ENCODE assay signal across 11 cellular contexts in the genomic region with DNA sequence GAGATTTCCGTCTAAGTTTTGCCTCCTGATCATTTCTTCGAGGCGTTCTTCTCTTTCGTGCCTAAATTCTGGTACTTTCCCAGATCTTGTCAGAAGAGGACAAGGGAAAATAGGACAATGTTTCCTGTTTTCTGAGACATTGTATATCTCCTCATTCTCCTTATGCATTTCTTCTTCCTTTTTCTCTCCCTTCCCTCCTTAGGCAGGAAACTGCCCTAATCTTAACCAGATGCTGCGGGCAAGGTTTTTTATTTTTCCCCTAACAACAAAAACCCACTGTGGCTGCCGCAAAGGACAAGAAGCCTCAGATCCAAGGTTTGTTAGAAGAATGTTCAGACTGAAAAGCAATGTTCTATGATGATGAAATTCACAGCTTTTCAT. TPM values are rescaled to one million over a fixed set of nuclear protein-coding genes. Genes with fewer than 3 reads are reported as not detected.
DNase-seq lines count a peak whose midpoint lies in the region; ATAC-seq and TF ChIP-seq lines count a peak whose summit lies in the region.
"Had no signal": no experiment of that assay in that cellular context is flagged by ENCODE, and none has a peak within 500 bp of the region (broad histone marks: within the 10 kb centered on the region; RNA-seq: fewer than 3 reads in every experiment).

No MANE protein-coding gene starts in this region.

- in situ Hi-C loops in KBM-7 (cut with MboI; ENCODE audit: low pct_unique_long_range_greater_than_20kb, low sequenced_read_pairs), result no loop called here

- no peak for ATAC-seq in HG02885 (IDR thresholded peaks at IDR 0.05; ENCODE audit: poor library complexity, unreplicated experiment)
- no peak for ATAC-seq in HG02610 (IDR thresholded peaks at IDR 0.05; ENCODE audit: unreplicated experiment)

- no peak for TF ChIP-seq CTCF in endothelial cell (IDR thresholded peaks at IDR 0.05; ENCODE audit: unreplicated experiment)
- TF ChIP-seq CTCF in osteocyte (IDR thresholded peaks at IDR 0.05), result no peak

- H3K4me3 Mint-ChIP-seq in endothelial cell (ENCODE audit: unreplicated experiment), result peak overlapping the region; percentile 93
- peak overlapping the region; percentile 76 for H3K4me3 Mint-ChIP-seq in osteocyte (ENCODE audit: unreplicated experiment)

- peak; percentile 26 for DNase-seq in AG20443 (ENCODE audit: low spot score)
- peak; percentile 73 for DNase-seq in KBM-7
- DNase-seq in endothelial cell (ENCODE audit: low spot score), result no peak
- no peak for DNase-seq in osteocyte (ENCODE audit: extremely low spot score, unreplicated experiment)
- no peak for DNase-seq in NCI-H2081 treated with DMSO at 0.1 percent for 48 hours (lab: John Stamatoyannopoulos, UW)
- DNase-seq in iPS-NIHi7 (ENCODE audit: extremely low spot score), result no peak
- DNase-seq: activated CD8-positive, alpha-beta memory T cell treated with anti-CD3 and anti-CD28 coated beads, Interleukin-2, amount 50 U/mL, for 4 hours; DMS79 treated with DMSO at 0.1 percent for 48 hours; H9 had no signal

- H3K36me3 Mint-ChIP-seq in endothelial cell (ENCODE audit: low read depth, unreplicated experiment) (peaks cover 8% of the 10 kb centered on the region), osteocyte (ENCODE audit: unreplicated experiment) (peaks cover 11% of the 10 kb centered on the region)

- peaks cover 60% of the 10 kb centered on the region for H3K4me1 Mint-ChIP-seq in endothelial cell (ENCODE audit: unreplicated experiment)
- peaks cover 36% of the 10 kb centered on the region for H3K4me1 Mint-ChIP-seq in osteocyte (ENCODE audit: unreplicated experiment)

- H3K27me3 Mint-ChIP-seq in endothelial cell (ENCODE audit: unreplicated experiment), result peaks cover 5% of the 10 kb centered on the region
- no peaks in the 10 kb centered on the region for H3K27me3 Mint-ChIP-seq in osteocyte (ENCODE audit: unreplicated experiment)

- H3K9me3 Mint-ChIP-seq in endothelial cell (ENCODE audit: unreplicated experiment), result no peaks in the 10 kb centered on the region
- no peaks in the 10 kb centered on the region for H3K9me3 Mint-ChIP-seq in osteocyte (ENCODE audit: unreplicated experiment)
- H3K9me3 Mint-ChIP-seq: H9 had no signal

- H3K27ac Mint-ChIP-seq in endothelial cell (ENCODE audit: unreplicated experiment) (peak overlapping the region; percentile 100), osteocyte (ENCODE audit: unreplicated experiment) (peak overlapping the region; percentile 69)

RNA-seq across cellular contexts. Expression of gene CTSK, which starts 0.8 kb away (rescaled TPM):
- 110 TPM for total RNA-seq in endothelial cell (ENCODE audit: unreplicated experiment)
- total RNA-seq in osteocyte, result 51.6 and 53.6 TPM in 2 replicates

RNA-seq across cellular contexts. Expression of gene CTSS, which starts 41.7 kb away (rescaled TPM):
- total RNA-seq in endothelial cell (ENCODE audit: unreplicated experiment) (0.33 TPM), osteocyte (4.4 and 6.9 TPM in 2 replicates)
- total RNA-seq: H9 had no signal

Comparison
In these comparisons a context has a peak if more than half of its experiments do, and no peak if none do; other contexts are left out.
1. DNase-seq: peak in AG20443 (single experiment) and KBM-7 (single experiment); none in endothelial cell (single experiment), osteocyte (single experiment), NCI-H2081 treated with DMSO at 0.1 percent for 48 hours (single experiment) and iPS-NIHi7 (single experiment).